In genomic region chr6:32825966-32826365, GRCh38 we compare ENCODE assay signal across 8 cellular contexts. TPM values are rescaled to one million over a fixed set of nuclear protein-coding genes. Genes with fewer than 3 reads are reported as not detected.
DNase-seq lines count a peak whose midpoint lies in the region; ATAC-seq and TF ChIP-seq lines count a peak whose summit lies in the region.

No MANE protein-coding gene starts in this region.

- H3K36me3 ChIP-seq in esophagus squamous epithelium, result peaks cover 14 to 37% (median 18%) of the 10 kb centered on the region in 3 donors
- H3K36me3 ChIP-seq in trophoblast cell (ENCODE audit: control insufficient read depth in 1 of 2, insufficient read depth in 2 of 2, low read length in 2 of 2), result no peaks in the 10 kb centered on the region

- H3K27ac Mint-ChIP-seq in immature natural killer cell, result peak overlapping the region in 3 of 6 donors; percentile 5 to 36 (median 31)
- no peak overlapping the region for H3K27ac Mint-ChIP-seq in stimulated activated memory B cell treated with anti-CD40 and anti-IgM and Interleukin-4, amounts not matched to agents 10 μg/mL and 1 μg/mL and 100 μg/mL, for 72 hours

- H2AK5ac ChIP-seq in trophoblast cell (ENCODE audit: low read length), result no peak overlapping the region

- H3K27me3 Mint-ChIP-seq in immature natural killer cell (ENCODE audit: low read depth in 3 of 3), result peaks cover 0 to 1% (median 0%) of the 10 kb centered on the region in 3 donors
- no peaks in the 10 kb centered on the region for H3K27me3 Mint-ChIP-seq in stimulated activated memory B cell treated with anti-CD40 and anti-IgM and Interleukin-4, amounts not matched to agents 10 μg/mL and 1 μg/mL and 100 μg/mL, for 72 hours

- H3K9me3 Mint-ChIP-seq in immature natural killer cell, result no peaks in the 10 kb centered on the region
- no peaks in the 10 kb centered on the region for H3K9me3 Mint-ChIP-seq in stimulated activated memory B cell treated with anti-CD40 and anti-IgM and Interleukin-4, amounts not matched to agents 10 μg/mL and 1 μg/mL and 100 μg/mL, for 72 hours

- no peak overlapping the region for H3K4me3 Mint-ChIP-seq in immature natural killer cell
- no peak overlapping the region for H3K4me3 Mint-ChIP-seq in stimulated activated memory B cell treated with anti-CD40 and anti-IgM and Interleukin-4, amounts not matched to agents 10 μg/mL and 1 μg/mL and 100 μg/mL, for 72 hours

- no peak overlapping the region for H4K12ac ChIP-seq in trophoblast cell (ENCODE audit: low read depth, low read length)

- H2AFZ ChIP-seq in trophoblast cell (ENCODE audit: insufficient read depth, low read length, poor library complexity), result no peak overlapping the region

- H3K4ac ChIP-seq in trophoblast cell (ENCODE audit: low read depth, low read length), result no peak overlapping the region

- DNase-seq in G401 (ENCODE audit: low spot score) (peak; percentile 34), NCI-H460 (ENCODE audit: extremely low read depth, low read depth) (peak; percentile 73), esophagus squamous epithelium (lab: John Stamatoyannopoulos, UW) (no peak), trophoblast cell (peak; percentile 46 to 71), immature natural killer cell (no peak)

- WGBS in esophagus squamous epithelium, 2 donors, result 49 to 55% methylated on average over 2 of the region's 2 CpGs
- no CpG with 5 or more reads among the region's 2 CpGs for WGBS in trophoblast cell (ENCODE audit: extremely low coverage, insufficient coverage, insufficient read length)

- H3K9ac ChIP-seq in trophoblast cell (ENCODE audit: low read length), result no peak overlapping the region

- H3K27me3 ChIP-seq in esophagus squamous epithelium (no peaks in the 10 kb centered on the region), trophoblast cell (ENCODE audit: insufficient read depth, low read length) (no peaks in the 10 kb centered on the region)

- intact Hi-C loops in esophagus squamous epithelium (cut with DNase I), result no loop called here

- no peaks in the 10 kb centered on the region for H3K9me3 ChIP-seq in esophagus squamous epithelium
- no peaks in the 10 kb centered on the region for H3K9me3 ChIP-seq in trophoblast cell (ENCODE audit: insufficient read depth, low read depth, low read length)

- peak overlapping the region in 2 of 4 donors; percentile 2 to 31 for H3K27ac ChIP-seq in esophagus squamous epithelium
- H3K27ac ChIP-seq in trophoblast cell (ENCODE audit: low read depth, low read length), result no peak overlapping the region

- peaks cover 9 to 22% (median 11%) of the 10 kb centered on the region in 3 donors for H3K36me3 Mint-ChIP-seq in immature natural killer cell
- peaks cover 34% of the 10 kb centered on the region for H3K36me3 Mint-ChIP-seq in stimulated activated memory B cell treated with anti-CD40 and anti-IgM and Interleukin-4, amounts not matched to agents 10 μg/mL and 1 μg/mL and 100 μg/mL, for 72 hours

- H2BK12ac ChIP-seq in trophoblast cell (ENCODE audit: low read length), result no peak overlapping the region

- H3K4me3 ChIP-seq in esophagus squamous epithelium (no peak overlapping the region), trophoblast cell (ENCODE audit: low read depth, low read length) (no peak overlapping the region)

- no peak overlapping the region for H2BK5ac ChIP-seq in trophoblast cell (ENCODE audit: low read depth, low read length, poor library complexity)

- no peak overlapping the region for H3K4me2 ChIP-seq in trophoblast cell (ENCODE audit: low read length)

- TF ChIP-seq CTCF in esophagus squamous epithelium (IDR thresholded peaks at IDR 0.05), result peak in 5 of 6 experiments; percentile 14 to 50 (median 30)

- H3K79me1 ChIP-seq in trophoblast cell (ENCODE audit: low read length), result no peaks in the 10 kb centered on the region

- H4K91ac ChIP-seq in trophoblast cell (ENCODE audit: low read depth, low read length), result no peak overlapping the region

- peaks cover 0 to 2% (median 0%) of the 10 kb centered on the region in 3 donors for H3K4me1 ChIP-seq in esophagus squamous epithelium
- no peaks in the 10 kb centered on the region for H3K4me1 ChIP-seq in trophoblast cell (ENCODE audit: control insufficient read depth in 1 of 2, insufficient read depth in 2 of 2, low read length in 2 of 2)

- H3K18ac ChIP-seq in trophoblast cell (ENCODE audit: low read length), result no peak overlapping the region

- H3K4me1 Mint-ChIP-seq in immature natural killer cell, result peaks cover 0 to 4% of the 10 kb centered on the region in 2 donors
- H3K4me1 Mint-ChIP-seq in stimulated activated memory B cell treated with anti-CD40 and anti-IgM and Interleukin-4, amounts not matched to agents 10 μg/mL and 1 μg/mL and 100 μg/mL, for 72 hours, result peaks cover 29% of the 10 kb centered on the region

- ATAC-seq in GM18861 (IDR thresholded peaks at IDR 0.05; ENCODE audit: unreplicated experiment) (no peak), GM18502 (IDR thresholded peaks at IDR 0.05; ENCODE audit: poor library complexity, unreplicated experiment) (no peak)
- no peak for ATAC-seq in stimulated activated memory B cell treated with anti-CD40 and anti-IgM and Interleukin-4, amounts not matched to agents 10 μg/mL and 1 μg/mL and 100 μg/mL, for 72 hours

- H3K14ac ChIP-seq in trophoblast cell (ENCODE audit: low read length), result no peak overlapping the region

- H2BK120ac ChIP-seq in trophoblast cell (ENCODE audit: insufficient read depth, low read length, poor library complexity), result no peak overlapping the region

- in situ Hi-C loops in G401 (cut with HindIII; ENCODE audit: low sequenced_read_pairs), result loop anchor here (10.0 kb wide), 1 partner anchor 119 kb away; the partner anchor contains the start of gene HLA-DMB

- H3K79me2 ChIP-seq in trophoblast cell (ENCODE audit: control insufficient read depth, insufficient read depth, low read length, poor library complexity), result no peaks in the 10 kb centered on the region

- no peak overlapping the region for H3K23ac ChIP-seq in trophoblast cell (ENCODE audit: low read length)

- H4K8ac ChIP-seq in trophoblast cell (ENCODE audit: low read depth, low read length), result no peak overlapping the region

- no peak for TF ChIP-seq POLR2A in esophagus squamous epithelium (IDR thresholded peaks at IDR 0.05)

RNA-seq across cellular contexts. Expression of gene HLA-DOB, which starts 9.2 kb away (rescaled TPM):
- total RNA-seq in G401 (2014; rRNA removed; shearing (Covaris generic)), result not detected in 2 replicates
- 0.40 and 0.58 TPM in 2 replicates for total RNA-seq in NCI-H460 (2014; rRNA removed; shearing (Covaris generic))
- polyA plus RNA-seq in NCI-H460 (2014; cell fraction: nucleus; rRNA removed), result 2.7 and 6.6 TPM in 2 replicates
- 1 to 10 TPM in 1 of 4 donors, under 1 TPM in 3; 0.34 to 3.6 (median 0.74) TPM for total RNA-seq in esophagus squamous epithelium
- polyA plus RNA-seq in trophoblast cell (2013), result 0.15 and 0.21 TPM in 2 replicates
- 1 to 10 TPM in 2 of 3 donors, under 1 TPM in 1; 0.45 to 6.6 (median 4.8) TPM for polyA plus RNA-seq in immature natural killer cell

RNA-seq across cellular contexts. Expression of gene TAP2, which starts 12.6 kb away (rescaled TPM):
- 8.9 and 14.5 TPM in 2 replicates for total RNA-seq in G401 (2014; rRNA removed; shearing (Covaris generic))
- 29.8 and 30.7 TPM in 2 replicates for total RNA-seq in NCI-H460 (2014; rRNA removed; shearing (Covaris generic))
- 39.4 and 67.2 TPM in 2 replicates for polyA plus RNA-seq in NCI-H460 (2014; cell fraction: nucleus; rRNA removed)
- total RNA-seq in esophagus squamous epithelium, result 10 to 100 TPM; 25.4 to 28.3 (median 26.7) TPM
- polyA plus RNA-seq in trophoblast cell (2013), result 0.82 and 0.92 TPM in 2 replicates
- polyA plus RNA-seq in immature natural killer cell, result 10 to 100 TPM; 16.9 to 67.6 (median 30.4) TPM

RNA-seq across cellular contexts. Expression of gene PSMB8, which starts 17.9 kb away (rescaled TPM):
- not detected in 2 replicates for total RNA-seq in G401 (2014; rRNA removed; shearing (Covaris generic))
- 48.2 and 50.3 TPM in 2 replicates for total RNA-seq in NCI-H460 (2014; rRNA removed; shearing (Covaris generic))
- 47.3 and 52.9 TPM in 2 replicates for polyA plus RNA-seq in NCI-H460 (2014; cell fraction: nucleus; rRNA removed)
- 100 to 1,000 TPM in 1 of 4 donors, 10 to 100 TPM in 3; 21.6 to 135 (median 42.2) TPM for total RNA-seq in esophagus squamous epithelium
- 0.16 and 0.17 TPM in 2 replicates for polyA plus RNA-seq in trophoblast cell (2013)
- 100 to 1,000 TPM; 495 to 696 (median 528) TPM for polyA plus RNA-seq in immature natural killer cell

RNA-seq across cellular contexts. Expression of gene TAP1, which starts 27.5 kb away (rescaled TPM):
- total RNA-seq in G401 (2014; rRNA removed; shearing (Covaris generic)), result 33.4 and 41.3 TPM in 2 replicates
- 49.3 and 49.4 TPM in 2 replicates for total RNA-seq in NCI-H460 (2014; rRNA removed; shearing (Covaris generic))
- polyA plus RNA-seq in NCI-H460 (2014; cell fraction: nucleus; rRNA removed), result 28.5 and 36.9 TPM in 2 replicates
- total RNA-seq in esophagus squamous epithelium, result 10 to 100 TPM; 31.7 to 95.5 (median 40.3) TPM
- polyA plus RNA-seq in trophoblast cell (2013), result 1.9 and 2.2 TPM in 2 replicates
- polyA plus RNA-seq in immature natural killer cell, result 100 to 1,000 TPM; 310 to 465 (median 439) TPM

RNA-seq across cellular contexts. Expression of gene PSMB9, which starts 28.0 kb away (rescaled TPM):
- 20.2 and 26.0 TPM in 2 replicates for total RNA-seq in G401 (2014; rRNA removed; shearing (Covaris generic))
- 20.3 and 21.4 TPM in 2 replicates for total RNA-seq in NCI-H460 (2014; rRNA removed; shearing (Covaris generic))
- polyA plus RNA-seq in NCI-H460 (2014; cell fraction: nucleus; rRNA removed), result 9.7 and 20.3 TPM in 2 replicates
- total RNA-seq in esophagus squamous epithelium, result 10 to 100 TPM in 2 of 4 donors, 1 to 10 TPM in 2; 5.2 to 93.7 (median 12.0) TPM
- not detected in 2 replicates for polyA plus RNA-seq in trophoblast cell (2013)
- 1,000 to 10,000 TPM in 1 of 3 donors, 100 to 1,000 TPM in 2; 694 to 1,190 (median 822) TPM for polyA plus RNA-seq in immature natural killer cell

Comparison
In these comparisons a context has a peak if more than half of its experiments do, and no peak if none do; other contexts are left out.
1. DNase-seq: peak in G401 (single experiment), NCI-H460 (single experiment) and trophoblast cell (2 of 2); none in esophagus squamous epithelium (single experiment) and immature natural killer cell (0 of 3).
2. RNA of gene PSMB8, which starts 17.9 kb away (total RNA-seq): 21.6 to 135 TPM in esophagus squamous epithelium and 48.2 to 50.3 TPM in NCI-H460; not detected in G401; every median in the first group is over 10 times any median in the second.